ENCODE assay signal across 12 cellular contexts in the genomic region with DNA sequence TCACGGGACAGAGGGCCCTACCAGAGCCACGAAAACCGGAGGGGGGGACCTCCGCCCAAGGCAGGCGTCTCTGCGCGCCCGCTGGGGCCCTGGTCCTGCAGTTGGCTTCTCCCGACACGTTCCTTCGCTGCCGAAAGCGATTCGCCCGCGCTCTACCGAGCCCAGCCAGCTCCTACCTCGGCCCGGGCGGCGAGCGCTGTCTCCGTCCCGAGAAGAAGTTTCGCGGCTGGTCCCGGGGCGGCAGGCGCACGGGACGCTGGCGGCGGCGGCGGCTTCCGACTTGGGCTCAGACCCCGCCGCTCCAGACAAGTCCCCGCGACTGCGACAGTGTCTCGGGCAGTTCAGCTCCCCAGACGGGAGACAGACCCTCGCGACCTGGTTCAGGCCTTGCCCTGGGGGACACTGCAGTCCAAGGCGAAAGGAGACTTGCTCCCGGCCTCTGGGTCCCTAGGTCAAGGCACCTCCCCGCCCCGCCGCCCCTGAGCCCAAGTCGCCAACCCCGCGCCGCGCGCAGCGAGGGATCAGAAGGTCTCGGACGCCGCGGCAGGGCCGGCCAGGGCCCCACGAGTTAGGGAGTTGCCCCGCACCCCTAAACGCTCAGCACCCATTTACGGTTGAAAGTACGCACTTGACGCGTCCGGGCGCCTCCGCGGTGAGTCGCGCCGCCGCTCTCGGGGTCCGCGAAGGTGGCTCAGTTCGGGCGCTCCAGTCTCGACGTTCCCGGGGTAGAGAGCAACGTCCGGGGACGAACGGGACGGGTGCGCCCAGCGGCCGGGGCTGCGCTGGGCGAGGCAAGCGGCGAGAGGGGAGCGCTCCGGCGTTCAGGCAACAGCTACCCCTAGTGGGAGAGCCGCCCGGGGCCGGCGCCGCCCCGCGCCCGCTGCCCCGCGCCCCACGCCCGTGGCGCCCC. TPM values are rescaled to one million over a fixed set of nuclear protein-coding genes. Genes with fewer than 3 reads are reported as not detected.
DNase-seq lines count a peak whose midpoint lies in the region; ATAC-seq and TF ChIP-seq lines count a peak whose summit lies in the region.
"Had no signal": no experiment of that assay in that cellular context is flagged by ENCODE, and none has a peak within 500 bp of the region (broad histone marks: within the 10 kb centered on the region; RNA-seq: fewer than 3 reads in every experiment).

No MANE protein-coding gene starts in this region.

- POLR2A ChIA-PET in CD4-positive, alpha-beta T cell (lab: Charles Lee): no interaction called here

- H3K27ac ChIP-seq in CD4-positive, alpha-beta T cell (ENCODE audit: low read depth, low read length): no peak overlapping the region

- H3K9me3 Mint-ChIP-seq in nephron: peaks cover 3% of the 10 kb centered on the region
- H3K9me3 Mint-ChIP-seq in CD4-positive, alpha-beta T cell: no peaks in the 10 kb centered on the region
- H3K9me3 Mint-ChIP-seq: T-cell had no signal

- no peaks in the 10 kb centered on the region for H3K36me3 Mint-ChIP-seq in nephron (ENCODE audit: low read depth)
- no peaks in the 10 kb centered on the region for H3K36me3 Mint-ChIP-seq in CD4-positive, alpha-beta T cell (ENCODE audit: low read depth)
- H3K36me3 Mint-ChIP-seq: T-cell had no signal

- H3K27me3 ChIP-seq in CD4-positive, alpha-beta T cell (ENCODE audit: control insufficient read depth, insufficient read depth, low read length): peaks cover 51% of the 10 kb centered on the region

- H3K4me3 ChIP-seq in fibroblast of pulmonary artery (replicated peaks; ENCODE audit: low read depth, low read length): no peak overlapping the region

- no peaks in the 10 kb centered on the region for H3K9me3 ChIP-seq in CD4-positive, alpha-beta T cell (ENCODE audit: control insufficient read depth, low read length)

- intact Hi-C loops in CD4-positive, alpha-beta T cell (cut with DNase I, micrococcal nuclease): no loop called here

- TF ChIP-seq CTCF in fibroblast of pulmonary artery (IDR thresholded peaks at IDR 0.05; ENCODE audit: low read length, missing control alignments) (no peak), nephron (IDR thresholded peaks at IDR 0.05; ENCODE audit: unreplicated experiment in 3 of 3) (peak in 1 of 3 experiments; percentile 28)
- TF ChIP-seq CTCF in CD4-positive, alpha-beta T cell (IDR thresholded peaks at IDR 0.05): no peak

- peaks cover 24% of the 10 kb centered on the region for H3K4me1 Mint-ChIP-seq in nephron
- H3K4me1 Mint-ChIP-seq in CD4-positive, alpha-beta T cell (ENCODE audit: low read depth): peaks cover 4% of the 10 kb centered on the region

- no peak overlapping the region for H3K27ac Mint-ChIP-seq in nephron
- H3K27ac Mint-ChIP-seq in CD4-positive, alpha-beta T cell: no peak overlapping the region
- H3K27ac Mint-ChIP-seq: activated naive CD4-positive, alpha-beta T cell treated with anti-CD3 and anti-CD28 coated beads, Interleukin-2, amount 50 U/mL, for 72 hours; memory B cell; T-cell had no signal

- H3K4me3 Mint-ChIP-seq in nephron: peak overlapping the region; percentile 48 to 86 (median 80)
- H3K4me3 Mint-ChIP-seq in CD4-positive, alpha-beta T cell: no peak overlapping the region
- H3K4me3 Mint-ChIP-seq: memory B cell, T-cell had no signal

- CTCF ChIA-PET in CD4-positive, alpha-beta T cell (lab: Charles Lee): no interaction called here

- peak; percentile 62 for DNase-seq in AG08396 (ENCODE audit: low spot score)
- DNase-seq in HuH-7.5 (ENCODE audit: low spot score): peak; percentile 76
- peak; percentile 6 for DNase-seq in fibroblast of pulmonary artery (ENCODE audit: low read depth)
- DNase-seq in HPDE6-E6E7 (ENCODE audit: extremely low spot score): no peak
- DNase-seq in putamen (ENCODE audit: low spot score): no peak
- DNase-seq in CD4-positive, alpha-beta T cell: no peak
- DNase-seq: EL, T-cell had no signal

- peaks cover 81% of the 10 kb centered on the region for H3K27me3 Mint-ChIP-seq in nephron (ENCODE audit: low read depth)
- peaks cover 49% of the 10 kb centered on the region for H3K27me3 Mint-ChIP-seq in CD4-positive, alpha-beta T cell

- no peak for ATAC-seq in HG03432 (IDR thresholded peaks at IDR 0.05; ENCODE audit: unreplicated experiment)
- no peak for ATAC-seq in CD4-positive, alpha-beta T cell (ENCODE audit: poor library complexity)
- ATAC-seq: T-cell had no signal

RNA-seq across cellular contexts. Expression of a gene that starts 1.4 kb away (rescaled TPM):
- not detected for total RNA-seq in CD4-positive, alpha-beta T cell
- total RNA-seq: activated naive CD4-positive, alpha-beta T cell treated with anti-CD3 and anti-CD28 coated beads, Interleukin-2, amount 50 U/mL, for 72 hours; T-cell had no signal

Comparison
In these comparisons a context has a peak if more than half of its experiments do, and no peak if none do; other contexts are left out.
1. DNase-seq: peak in AG08396 (single experiment), HuH-7.5 (single experiment) and fibroblast of pulmonary artery (single experiment); none in HPDE6-E6E7 (single experiment), putamen (single experiment) and CD4-positive, alpha-beta T cell (0 of 10).